In genomic region chr3:161345023-161345422, GRCh38 we compare ENCODE assay signal across 8 cellular contexts.
"Had no signal": no experiment of that assay in that cellular context is flagged by ENCODE, and none has a peak within 500 bp of the region (broad histone marks: within the 10 kb centered on the region; RNA-seq: fewer than 3 reads in every experiment).

No MANE protein-coding gene starts in this region.

- FAIRE-seq: H1, H54, HepG2 had no signal

- ATAC-seq: GM23338, HepG2 had no signal

- H3K36me3 Mint-ChIP-seq: IgD-negative memory B cell had no signal

- H3K27ac Mint-ChIP-seq: GM23338, H9, IgD-negative memory B cell had no signal

- DNase-seq: H9, HCEC 1CT, KG1 had no signal

- H3K4me3 Mint-ChIP-seq: GM23338, H9, IgD-negative memory B cell had no signal

- H3K9me3 Mint-ChIP-seq: GM23338, H9, IgD-negative memory B cell had no signal
